In the genomic region with DNA sequence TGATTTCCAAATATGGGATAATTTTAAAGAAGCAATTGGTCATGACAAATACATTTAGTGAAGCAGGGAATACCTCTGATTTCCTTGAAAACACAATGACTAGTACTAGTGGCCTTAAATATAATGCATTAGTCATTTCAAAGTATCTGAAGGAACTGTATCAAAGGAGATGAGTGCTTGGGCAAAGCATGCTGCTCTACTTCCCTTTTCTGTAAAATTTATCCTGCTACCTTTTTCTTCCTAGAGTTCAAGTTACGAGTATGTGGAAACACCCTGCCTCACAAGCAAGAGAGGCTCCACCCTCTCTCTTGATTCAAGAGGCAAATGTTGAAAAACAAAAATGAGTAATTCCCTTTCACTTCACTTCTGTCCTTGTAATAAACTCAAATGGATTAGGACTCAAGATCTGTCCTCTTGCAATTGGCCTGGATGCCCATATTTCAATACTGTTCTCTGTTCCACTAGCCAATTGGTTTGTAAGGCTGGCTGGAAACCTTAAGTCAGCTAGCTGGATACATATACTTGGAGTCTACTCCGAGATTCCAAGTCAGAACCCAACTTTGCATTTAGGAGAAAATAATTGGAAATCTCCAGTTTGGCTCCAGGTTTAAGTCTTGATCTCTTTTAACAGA, we compare ENCODE assay signal across 11 cellular contexts.
DNase-seq lines count a peak whose midpoint lies in the region; ATAC-seq, FAIRE-seq and TF ChIP-seq lines count a peak whose summit lies in the region.
"Had no signal": no experiment of that assay in that cellular context is flagged by ENCODE, and none has a peak within 500 bp of the region (broad histone marks: within the 10 kb centered on the region; RNA-seq: fewer than 3 reads in every experiment).

No MANE protein-coding gene starts in this region.

- no peaks in the 10 kb centered on the region for H3K27me3 ChIP-seq in PC-9 (ENCODE audit: insufficient read depth, low read depth)

- DNase-seq in H54 (ENCODE audit: insufficient read length, low spot score) (peak; percentile 15), PC-9 (peak; percentile 37 to 90), epithelial cell of esophagus (ENCODE audit: low read depth) (peak; percentile 93), renal cortical epithelial cell (ENCODE audit: low read depth) (peak; percentile 90), nephron progenitor cell (no peak), cortex of kidney (lab: John Stamatoyannopoulos, UW) (no peak), NCI-H345 treated with DMSO at 0.1 percent for 48 hours (lab: John Stamatoyannopoulos, UW; ENCODE audit: unreplicated experiment) (no peak)
- DNase-seq: activated CD4-positive, alpha-beta T cell treated with anti-CD3 and anti-CD28 coated beads, Interleukin-2, amount 50 U/mL, for 1 hour had no signal

- H4K20me1 ChIP-seq in PC-9 (ENCODE audit: insufficient read depth) = peaks cover 3% of the 10 kb centered on the region; the same call in 1 of the 2 replicates

- H3K36me3 Mint-ChIP-seq in nephron progenitor cell (ENCODE audit: low read depth) = no peaks in the 10 kb centered on the region
- H3K36me3 Mint-ChIP-seq: mesothelial cell of epicardium had no signal

- no peak for ATAC-seq in HG02840 (IDR thresholded peaks at IDR 0.05; ENCODE audit: low FRiP score, unreplicated experiment)

- TF ChIP-seq POLR2A in H54 (IDR thresholded peaks at IDR 0.05; ENCODE audit: low read depth, low read length) = no peak

- H3K27me3 Mint-ChIP-seq in nephron progenitor cell (ENCODE audit: low read depth, poor library complexity) = no peaks in the 10 kb centered on the region

- H3K36me3 ChIP-seq in PC-9 (ENCODE audit: low read depth) = no peaks in the 10 kb centered on the region

- no peak overlapping the region for H3K4me3 ChIP-seq in PC-9
- H3K4me3 ChIP-seq in epithelial cell of esophagus (ENCODE audit: low read length) = no peak overlapping the region

- peaks cover 5% of the 10 kb centered on the region; the same call in 1 of the 2 replicates for H3K9me3 ChIP-seq in PC-9 (ENCODE audit: insufficient read depth, low read depth)

- H2AFZ ChIP-seq in PC-9 = no peak overlapping the region

- no peaks in the 10 kb centered on the region for H3K9me3 Mint-ChIP-seq in nephron progenitor cell

- no peak overlapping the region for H3K4me3 Mint-ChIP-seq in nephron progenitor cell
- H3K4me3 Mint-ChIP-seq: mesothelial cell of epicardium had no signal

- intact Hi-C loops in PC-9 (cut with micrococcal nuclease; ENCODE audit: unreplicated experiment) = no loop called here

- no TSS peak for BruUV-seq in PC-9 (replicated peaks; lab: Mats Ljungman, UMichigan)

- peaks cover 16% of the 10 kb centered on the region for H3F3A ChIP-seq in PC-9 (ENCODE audit: insufficient read depth, low read depth)

- peaks cover 12% of the 10 kb centered on the region for H3K4me1 Mint-ChIP-seq in nephron progenitor cell

- H3K27ac Mint-ChIP-seq in nephron progenitor cell = no peak overlapping the region
- H3K27ac Mint-ChIP-seq: mesothelial cell of epicardium had no signal

- peak overlapping the region; percentile 84 for H3K27ac ChIP-seq in PC-9

- peaks cover 25% of the 10 kb centered on the region; the same call in 1 of the 2 replicates for H3K79me2 ChIP-seq in PC-9 (ENCODE audit: low read depth)

- CTCF ChIA-PET in PC-9 (lab: Charles Lee) = no interaction called here

- H3K4me2 ChIP-seq in PC-9 = peak overlapping the region; percentile 50

- H3K9me2 ChIP-seq in PC-9 (ENCODE audit: insufficient read depth) = no peaks in the 10 kb centered on the region; the same call in 1 of the 2 replicates

- POLR2A ChIA-PET in PC-9 (lab: Charles Lee; ENCODE audit: unreplicated experiment) = interaction anchor here (0.7 kb wide), 2 partner anchors 11 to 537 kb away, joined by 3 read pairs; no protein-coding TSS in a partner anchor

- FAIRE-seq in H54 (lab: Jason Lieb, UNC) = peak; percentile 93
- FAIRE-seq: G401.6 had no signal

- peaks cover 19% of the 10 kb centered on the region for H3K4me1 ChIP-seq in PC-9 (replicated peaks; ENCODE audit: insufficient read depth)

- TF ChIP-seq CTCF in PC-9 (conservative IDR thresholded peaks at IDR 0.05) = no peak
- TF ChIP-seq CTCF in epithelial cell of esophagus (IDR thresholded peaks at IDR 0.05; ENCODE audit: insufficient read depth, low read depth, low read length, missing control alignments) = no peak
- TF ChIP-seq CTCF in nephron progenitor cell (IDR thresholded peaks at IDR 0.05) = no peak

Comparison
In these comparisons a context has a peak if more than half of its experiments do, and no peak if none do; other contexts are left out.
1. DNase-seq: peak in H54 (single experiment), PC-9 (2 of 2), epithelial cell of esophagus (single experiment) and renal cortical epithelial cell (single experiment); none in nephron progenitor cell (single experiment), cortex of kidney (single experiment) and NCI-H345 treated with DMSO at 0.1 percent for 48 hours (single experiment).